Comparison of ENCODE assay signal across 7 cellular contexts in genomic region chr20:62062661-62063600, GRCh38. TPM values are rescaled to one million over a fixed set of nuclear protein-coding genes. Genes with fewer than 3 reads are reported as not detected.
DNase-seq lines count a peak whose midpoint lies in the region; TF ChIP-seq lines count a peak whose summit lies in the region.

No MANE protein-coding gene starts in this region.

- DNase-seq in RPMI7951 (ENCODE audit: low read depth) = peak; percentile 15
- no peak for DNase-seq in epithelial cell of esophagus (ENCODE audit: low read depth)
- DNase-seq in sigmoid colon = no peak
- DNase-seq in GM13977 (ENCODE audit: low spot score) = no peak
- no peak for DNase-seq in stimulated activated CD4-positive, alpha-beta T cell treated with anti-CD3 and anti-CD28 coated beads, Interleukin-2, amount 100 ng/mL, for 48 hours
- no peak for DNase-seq in RPMI8226

- peaks cover 0 to 41% (median 36%) of the 10 kb centered on the region in 4 donors for H3K4me1 ChIP-seq in sigmoid colon

- intact Hi-C loops in sigmoid colon (cut with DNase I) = loop anchor here (2.0 kb wide), 1 partner anchor 36 kb away; no protein-coding TSS in a partner anchor

- no peaks in the 10 kb centered on the region for H3K9me3 ChIP-seq in sigmoid colon

- TF ChIP-seq CTCF in epithelial cell of esophagus (IDR thresholded peaks at IDR 0.05; ENCODE audit: insufficient read depth, low read depth, low read length, missing control alignments) (no peak), sigmoid colon (IDR thresholded peaks at IDR 0.05) (no peak), GM13977 (IDR thresholded peaks at IDR 0.05; ENCODE audit: extremely low read depth, insufficient read depth, missing control alignments) (no peak)

- no peaks in the 10 kb centered on the region for H3K36me3 ChIP-seq in sigmoid colon

- H3K4me3 ChIP-seq in GM08714 (ENCODE audit: low read length) = peak overlapping the region; percentile 4; the same call in 1 of the 2 replicates
- H3K4me3 ChIP-seq in epithelial cell of esophagus (ENCODE audit: low read length) = peak overlapping the region; percentile 45
- peak overlapping the region; percentile 12 to 52 (median 44) for H3K4me3 ChIP-seq in sigmoid colon

- in situ Hi-C loops in GM13977 (cut with MboI; ENCODE audit: low pct_unique_long_range_greater_than_20kb, low sequenced_read_pairs, unreplicated experiment) = no loop called here

- TF ChIP-seq EP300 in sigmoid colon (IDR thresholded peaks at IDR 0.05) = no peak

- 74 to 76% methylated on average over 28 of the region's 28 CpGs for WGBS in sigmoid colon, 2 donors

- H3K27me3 ChIP-seq in sigmoid colon = no peaks in the 10 kb centered on the region

- no peak for TF ChIP-seq POLR2A in sigmoid colon (IDR thresholded peaks at IDR 0.05)

- peak overlapping the region in 3 of 4 donors; percentile 56 to 66 (median 59) for H3K27ac ChIP-seq in sigmoid colon

RNA-seq across cellular contexts. Expression of gene TAF4, which starts 2.8 kb away (rescaled TPM):
- 6.5 and 6.6 TPM in 2 replicates for total RNA-seq in RPMI7951 (2014; rRNA removed; shearing (Covaris generic))
- 10 to 100 TPM in 2 of 4 donors, 1 to 10 TPM in 2; 8.0 to 13.3 (median 10.9) TPM for total RNA-seq in sigmoid colon
- polyA plus RNA-seq in sigmoid colon = 10 to 100 TPM in 1 of 3 donors, 1 to 10 TPM in 2; 3.6 to 10.3 (median 6.5) TPM

RNA-seq across cellular contexts. Expression of gene LSM14B, which starts 59.3 kb away (rescaled TPM):
- total RNA-seq in RPMI7951 (2014; rRNA removed; shearing (Covaris generic)) = 39.4 and 39.9 TPM in 2 replicates
- 10 to 100 TPM; 20.8 to 28.5 (median 23.6) TPM for total RNA-seq in sigmoid colon
- 10 to 100 TPM; 16.9 to 25.8 (median 21.6) TPM for polyA plus RNA-seq in sigmoid colon
